Comparison of ENCODE assay signal across 8 cellular contexts in genomic region chr19:37718357-37718756, GRCh38. TPM values are rescaled to one million over a fixed set of nuclear protein-coding genes. Genes with fewer than 3 reads are reported as not detected.
DNase-seq lines count a peak whose midpoint lies in the region; ATAC-seq and TF ChIP-seq lines count a peak whose summit lies in the region.

No MANE protein-coding gene starts in this region.

- H3K9me3 ChIP-seq in iPS-18a (ENCODE audit: control insufficient read depth, low read depth, low read length) (no peaks in the 10 kb centered on the region), stomach (peaks cover 0 to 13% (median 5%) of the 10 kb centered on the region in 4 donors)

- no peaks in the 10 kb centered on the region for H3K27me3 Mint-ChIP-seq in activated CD4-positive, alpha-beta T cell treated with anti-CD3 and anti-CD28 coated beads, Interleukin-2, amount 10 ng/mL, durations not matched to agents 24 days and 14 days
- H3K27me3 Mint-ChIP-seq in activated CD4-positive, alpha-beta memory T cell treated with anti-CD3 and anti-CD28 coated beads for 36 hours, result no peaks in the 10 kb centered on the region

- H3K4me3 ChIP-seq in iPS-18a (ENCODE audit: low read length) (peak overlapping the region; percentile 78), stomach (peak overlapping the region; percentile 72 to 94 (median 90))

- TF ChIP-seq POLR2A in stomach (IDR thresholded peaks at IDR 0.05), result no peak

- POLR2A ChIA-PET in activated CD4-positive, alpha-beta memory T cell treated with anti-CD3 and anti-CD28 coated beads for 36 hours (lab: Charles Lee), result interaction anchor here (1.9 kb wide), 1 partner anchor 61 kb away, joined by 5 read pairs; the partner anchor contains the start of gene ZNF573

- WGBS in stomach, 5 donors, result 32 to 47% (median 41%) methylated on average over 10 of the region's 10 CpGs

- peak overlapping the region; percentile 75 for H3K9ac ChIP-seq in iPS-18a (ENCODE audit: low read length)

- H3K4me3 Mint-ChIP-seq in activated CD4-positive, alpha-beta T cell treated with anti-CD3 and anti-CD28 coated beads, Interleukin-2, amount 10 ng/mL, durations not matched to agents 24 days and 14 days, result peak overlapping the region; percentile 83
- H3K4me3 Mint-ChIP-seq in activated CD4-positive, alpha-beta memory T cell treated with anti-CD3 and anti-CD28 coated beads for 36 hours, result peak overlapping the region; percentile 89

- ATAC-seq in HG03045 (IDR thresholded peaks at IDR 0.05; ENCODE audit: unreplicated experiment) (no peak), HG03342 (IDR thresholded peaks at IDR 0.05; ENCODE audit: unreplicated experiment) (no peak)

- CTCF ChIA-PET in activated CD4-positive, alpha-beta memory T cell treated with anti-CD3 and anti-CD28 coated beads for 36 hours (lab: Charles Lee), result no interaction called here

- H3K36me3 ChIP-seq in iPS-18a (ENCODE audit: control insufficient read depth, low read depth, low read length), result no peaks in the 10 kb centered on the region
- peaks cover 0 to 15% (median 11%) of the 10 kb centered on the region in 4 donors for H3K36me3 ChIP-seq in stomach

- H3K27me3 ChIP-seq in iPS-18a (ENCODE audit: control insufficient read depth, insufficient read depth, low read length) (no peaks in the 10 kb centered on the region), stomach (no peaks in the 10 kb centered on the region)

- H3K4me1 ChIP-seq in iPS-18a (ENCODE audit: control insufficient read depth, low read depth, low read length) (peaks cover 20% of the 10 kb centered on the region), stomach (peaks cover 6 to 16% (median 13%) of the 10 kb centered on the region in 4 donors)

- intact Hi-C loops in activated CD4-positive, alpha-beta T cell treated with anti-CD3 and anti-CD28 coated beads, Interleukin-2, amount 10 ng/mL, durations not matched to agents 24 days and 14 days (cut with micrococcal nuclease), result loop anchor here (2.0 kb wide), 1 partner anchor 64 kb away; the partner anchor contains the start of gene ZFP30
- intact Hi-C loops in activated CD4-positive, alpha-beta memory T cell treated with anti-CD3 and anti-CD28 coated beads for 36 hours (cut with micrococcal nuclease), result loop anchor here (2.0 kb wide), 1 partner anchor 26 kb away; no protein-coding TSS in a partner anchor
- intact Hi-C loops in stomach (cut with DNase I; ENCODE audit: low total_unique reads), result no loop called here

- no peak overlapping the region for H3K27ac Mint-ChIP-seq in activated CD4-positive, alpha-beta T cell treated with anti-CD3 and anti-CD28 coated beads, Interleukin-2, amount 10 ng/mL, durations not matched to agents 24 days and 14 days
- H3K27ac Mint-ChIP-seq in activated CD4-positive, alpha-beta memory T cell treated with anti-CD3 and anti-CD28 coated beads for 36 hours, result no peak overlapping the region

- no peak for TF ChIP-seq EP300 in stomach (IDR thresholded peaks at IDR 0.05)

- H3K4me1 Mint-ChIP-seq in activated CD4-positive, alpha-beta T cell treated with anti-CD3 and anti-CD28 coated beads, Interleukin-2, amount 10 ng/mL, durations not matched to agents 24 days and 14 days, result peaks cover 7% of the 10 kb centered on the region
- peaks cover 13% of the 10 kb centered on the region for H3K4me1 Mint-ChIP-seq in activated CD4-positive, alpha-beta memory T cell treated with anti-CD3 and anti-CD28 coated beads for 36 hours (ENCODE audit: low read depth)

- H3K9me3 Mint-ChIP-seq in activated CD4-positive, alpha-beta T cell treated with anti-CD3 and anti-CD28 coated beads, Interleukin-2, amount 10 ng/mL, durations not matched to agents 24 days and 14 days, result peaks cover 8% of the 10 kb centered on the region
- H3K9me3 Mint-ChIP-seq in activated CD4-positive, alpha-beta memory T cell treated with anti-CD3 and anti-CD28 coated beads for 36 hours, result peaks cover 6% of the 10 kb centered on the region

- no peak for DNase-seq in activated CD4-positive, alpha-beta T cell treated with anti-CD3 and anti-CD28 coated beads, Interleukin-2, amount 10 ng/mL, durations not matched to agents 24 days and 14 days
- no peak for DNase-seq in activated CD4-positive, alpha-beta T cell treated with anti-CD3 and anti-CD28 coated beads, Interleukin-2, amount 50 U/mL, for 1 hour
- DNase-seq in activated CD4-positive, alpha-beta memory T cell treated with anti-CD3 and anti-CD28 coated beads for 36 hours, result no peak
- DNase-seq in stomach, result no peak
- no peak for DNase-seq in stimulated activated CD8-positive, alpha-beta memory T cell treated with anti-CD3 and anti-CD28 coated beads, Interleukin-4, amount 100 ng/mL, for 48 hours

- peaks cover 16% of the 10 kb centered on the region for H3K36me3 Mint-ChIP-seq in activated CD4-positive, alpha-beta T cell treated with anti-CD3 and anti-CD28 coated beads, Interleukin-2, amount 10 ng/mL, durations not matched to agents 24 days and 14 days (ENCODE audit: low read depth)
- peaks cover 14% of the 10 kb centered on the region for H3K36me3 Mint-ChIP-seq in activated CD4-positive, alpha-beta memory T cell treated with anti-CD3 and anti-CD28 coated beads for 36 hours

- H3K27ac ChIP-seq in iPS-18a (ENCODE audit: low read length), result no peak overlapping the region
- peak overlapping the region in 3 of 5 donors; percentile 81 to 87 (median 84) for H3K27ac ChIP-seq in stomach

- TF ChIP-seq CTCF in stomach (IDR thresholded peaks at IDR 0.05), result no peak

RNA-seq across cellular contexts. Expression of gene ZNF607, which starts 1.2 kb away (rescaled TPM):
- 2.8 and 3.4 TPM in 2 replicates for total RNA-seq in activated CD4-positive, alpha-beta T cell treated with anti-CD3 and anti-CD28 coated beads, Interleukin-2, amount 10 ng/mL, durations not matched to agents 24 days and 14 days
- total RNA-seq in activated CD4-positive, alpha-beta memory T cell treated with anti-CD3 and anti-CD28 coated beads for 36 hours, result 1 to 10 TPM; 5.3 to 7.0 TPM
- 1 to 10 TPM; 1.4 to 7.0 (median 4.6) TPM for total RNA-seq in stomach
- 1 to 10 TPM in 2 of 3 donors, under 1 TPM in 1; 0.76 to 2.8 (median 1.3) TPM for polyA plus RNA-seq in stomach
